Comparison of ENCODE assay signal across 23 cellular contexts in genomic region chr12:52275686-52276085, GRCh38. TPM values are rescaled to one million over a fixed set of nuclear protein-coding genes. Genes with fewer than 3 reads are reported as not detected.
"Had no signal": no experiment of that assay in that cellular context is flagged by ENCODE, and none has a peak within 500 bp of the region (broad histone marks: within the 10 kb centered on the region; RNA-seq: fewer than 3 reads in every experiment).

No MANE protein-coding gene starts in this region.

- DNase-seq: colonic mucosa; effector CD4-positive, alpha-beta T cell; foreskin melanocyte; hippocampal formation; mammary epithelial cell; natural killer cell; nucleus accumbens; right cardiac atrium; small intestine; stimulated activated CD4-positive, alpha-beta T cell treated with anti-CD3 and anti-CD28 coated beads, Interleukin-2, amount 100 ng/mL, for 48 hours; stimulated activated naive CD4-positive, alpha-beta T cell treated with Interleukin-2 at 50 U/mL for 16 hours; thyroid gland; upper lobe of left lung had no signal

- H3K36me3 Mint-ChIP-seq: mesothelial cell of epicardium, natural killer cell had no signal

- ATAC-seq: left lobe of liver, natural killer cell, pancreas, right cardiac atrium had no signal

- H3K27ac ChIP-seq: colonic mucosa, pancreas, thyroid gland, upper lobe of left lung had no signal

- H3K4me3 ChIP-seq: colonic mucosa, pancreas, thyroid gland, upper lobe of left lung had no signal

- H3K27me3 ChIP-seq: colonic mucosa, pancreas, thyroid gland, upper lobe of left lung had no signal

- H3K27ac Mint-ChIP-seq: mesothelial cell of epicardium, natural killer cell, progenitor cell of endocrine pancreas had no signal

- H3K9me3 ChIP-seq: colonic mucosa, pancreas, thyroid gland, upper lobe of left lung had no signal

- H3K4me3 Mint-ChIP-seq: mesothelial cell of epicardium, natural killer cell, neural crest cell had no signal

- H3K4me1 ChIP-seq: colonic mucosa had no signal

- H3K9me3 Mint-ChIP-seq: mesothelial cell of epicardium, natural killer cell, neural crest cell had no signal

- H3K36me3 ChIP-seq: colonic mucosa, pancreas, thyroid gland, upper lobe of left lung had no signal

RNA-seq across cellular contexts. Expression of gene KRT86, which starts 1.2 kb away (rescaled TPM):
- total RNA-seq: cerebellum, left lobe of liver, neural crest cell, progenitor cell of endocrine pancreas, right cardiac atrium had no signal
- polyA plus RNA-seq: right cardiac atrium had no signal

RNA-seq across cellular contexts. Expression of gene KRT81, which starts 15.6 kb away (rescaled TPM):
- total RNA-seq: cerebellum, neural crest cell, progenitor cell of endocrine pancreas, right cardiac atrium had no signal
- polyA plus RNA-seq: right cardiac atrium, small intestine had no signal

RNA-seq across cellular contexts. Expression of gene KRT7, which starts 42.6 kb away (rescaled TPM):
- total RNA-seq: cerebellum, neural crest cell had no signal

RNA-seq across cellular contexts. Expression of gene KRT83, which starts 45.5 kb away (rescaled TPM):
- total RNA-seq: cerebellum, colonic mucosa, dermis microvascular lymphatic vessel endothelial cell, left lobe of liver, mesothelial cell of epicardium, mucosa of gallbladder, myocyte, natural killer cell, neural crest cell, pancreas, progenitor cell of endocrine pancreas, right cardiac atrium, upper lobe of left lung had no signal
- polyA plus RNA-seq: esophagus, pancreas, right cardiac atrium, small intestine had no signal
